Comparison of ENCODE assay signal across 32 cellular contexts in genomic region chr17:73048170-73048569, GRCh38.
"Had no signal": no experiment of that assay in that cellular context is flagged by ENCODE, and none has a peak within 500 bp of the region (broad histone marks: within the 10 kb centered on the region; RNA-seq: fewer than 3 reads in every experiment).

No MANE protein-coding gene starts in this region.

- H3K27me3 ChIP-seq: adrenal gland, ascending aorta, body of pancreas, brain microvascular endothelial cell, breast epithelium, cardiac muscle cell had no signal

- H3K4me3 ChIP-seq: adrenal gland, ascending aorta, body of pancreas, breast epithelium, cardiac muscle cell had no signal

- H3K36me3 ChIP-seq: adrenal gland, brain microvascular endothelial cell, breast epithelium, cardiac muscle cell had no signal

- DNase-seq: activated effector memory CD4-positive, alpha-beta T cell treated with anti-CD3 and anti-CD28 coated beads, Interleukin-2, amount 50 U/mL, for 16 hours; activated effector memory CD4-positive, alpha-beta T cell treated with Interleukin-2 at 50 U/mL for 16 hours; activated gamma-delta T cell; activated gamma-delta T cell treated with Interleukin-2 at 50 U/mL for 16 hours; activated naive CD4-positive, alpha-beta T cell; activated naive CD4-positive, alpha-beta T cell treated with anti-CD3 and anti-CD28 coated beads for 36 hours; activated naive CD4-positive, alpha-beta T cell treated with anti-CD3 and anti-CD28 coated beads, Interleukin-2, amount 10 ng/mL, durations not matched to agents 7 days and 5 days; activated naive CD4-positive, alpha-beta T cell treated with anti-CD3 and anti-CD28 coated beads, Interleukin-2, amount 50 U/mL, for 16 hours; activated naive CD4-positive, alpha-beta T cell treated with Interleukin-2 at 50 U/mL for 16 hours; activated naive CD8-positive, alpha-beta T cell treated with anti-CD3 and anti-CD28 coated beads for 36 hours; activated naive CD8-positive, alpha-beta T cell treated with anti-CD3 and anti-CD28 coated beads, Interleukin-2, amount 10 ng/mL, durations not matched to agents 7 days and 5 days; activated naive CD8-positive, alpha-beta T cell treated with anti-CD3 and anti-CD28 coated beads, Interleukin-2, amount 50 U/mL, for 24 hours; activated T-cell treated with anti-CD3 and anti-CD28 coated beads, Interleukin-2, amount 50 U/mL, for 4 hours; activated T-cell treated with anti-CD3 and anti-CD28 coated beads, Interleukin-2, amount 50 U/mL, for 48 hours; activated T-cell treated with anti-CD3 and anti-CD28 coated beads, Interleukin-2, amount 50 U/mL, for 72 hours; adrenal gland; amniotic stem cell; amygdala; anterior cingulate cortex; aorta; body of pancreas; brain microvascular endothelial cell; caudate nucleus; central memory CD4-positive, alpha-beta T cell; cerebellar nuclear complex had no signal

- FAIRE-seq: astrocyte, bronchial epithelial cell had no signal

- H3K27ac ChIP-seq: adrenal gland, ascending aorta, body of pancreas, brain microvascular endothelial cell, breast epithelium, cardiac muscle cell had no signal

- ATAC-seq: activated naive CD4-positive, alpha-beta T cell treated with anti-CD3 and anti-CD28 coated beads, Interleukin-2, amount 50 U/mL, for 72 hours; activated naive CD8-positive, alpha-beta T cell treated with anti-CD3 and anti-CD28 coated beads, Interleukin-2, amount 50 U/mL, for 24 hours; activated T-cell treated with anti-CD3 and anti-CD28 coated beads, Interleukin-2, amount 50 U/mL, for 4 hours; activated T-cell treated with anti-CD3 and anti-CD28 coated beads, Interleukin-2, amount 50 U/mL, for 72 hours; activated T-helper 17 cell treated with anti-CD3 and anti-CD28 coated beads, Interleukin-2, amount 50 U/mL, for 72 hours; body of pancreas had no signal

- H3K9me3 ChIP-seq: adrenal gland, ascending aorta, body of pancreas, breast epithelium had no signal
